In the genomic region with DNA sequence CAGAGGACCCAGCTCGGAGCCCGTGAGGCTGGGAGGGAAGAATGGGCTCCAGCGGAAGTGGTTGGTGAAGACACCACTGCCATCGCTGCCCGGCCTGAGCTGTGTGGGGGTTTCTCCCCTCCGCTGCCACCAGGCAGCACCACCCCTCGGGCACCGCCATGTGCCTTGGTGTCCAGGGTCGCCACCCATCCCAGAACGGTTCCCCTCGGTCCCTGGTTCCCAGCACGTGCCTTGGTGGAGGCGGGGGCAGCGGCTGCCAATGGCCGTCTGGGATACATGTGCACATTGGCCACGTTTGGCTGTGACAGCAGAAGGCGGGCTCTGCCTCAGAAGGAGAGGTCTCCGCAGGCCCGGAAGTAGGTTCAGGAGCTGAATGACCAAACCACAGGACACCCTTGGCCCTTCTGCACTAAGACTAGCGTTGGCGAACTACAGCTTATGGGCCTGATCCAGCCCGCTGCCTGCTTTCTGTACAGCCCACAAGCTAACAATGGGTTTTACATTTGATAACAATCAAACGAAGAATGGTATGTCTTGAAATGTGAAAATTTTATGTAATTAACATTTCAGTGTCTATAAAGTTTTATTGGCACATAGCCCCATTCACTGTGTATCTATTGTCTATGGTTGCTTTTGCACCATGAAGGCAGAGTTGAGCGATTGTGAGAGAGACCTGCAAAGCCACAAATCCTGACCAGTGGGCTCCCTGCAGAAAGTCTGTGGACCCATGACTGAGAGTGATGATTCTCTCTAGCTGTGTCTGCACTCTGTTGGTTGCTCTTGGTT, we compare ENCODE assay signal across 16 cellular contexts.
DNase-seq lines count a peak whose midpoint lies in the region; ATAC-seq, FAIRE-seq and TF ChIP-seq lines count a peak whose summit lies in the region.
"Had no signal": no experiment of that assay in that cellular context is flagged by ENCODE, and none has a peak within 500 bp of the region (broad histone marks: within the 10 kb centered on the region; RNA-seq: fewer than 3 reads in every experiment).

No MANE protein-coding gene starts in this region.

- DNase-seq in Right ventricle myocardium superior (peak; percentile 34), cardiac septum (ENCODE audit: low spot score) (no peak), K562 (ENCODE audit: extremely low read depth in 1 of 4, low spot score in 3 of 4) (peak in 2 of 4 experiments; percentile 32 to 35), osteoblast (ENCODE audit: insufficient read length, low spot score, missing footprints) (peak; percentile 48), smooth muscle cell (lab: John Stamatoyannopoulos, UW; ENCODE audit: unreplicated experiment) (no peak), SK-N-DZ (ENCODE audit: low spot score) (no peak), hippocampal formation (lab: John Stamatoyannopoulos, UW) (no peak)
- DNase-seq: AML-193; CD4-positive, alpha-beta memory T cell; DMS153; DMS79; GDM1; GOT3; H9 had no signal

- CTCF ChIA-PET in K562 (lab: Yijun Ruan, JAX; ENCODE audit: low intra/inter-chr PET ratio) = no interaction called here

- H3K9me1 ChIP-seq in K562 (ENCODE audit: control insufficient read depth, insufficient read depth, low read length) = no peaks in the 10 kb centered on the region

- TF ChIP-seq POLR2A in K562 (conservative IDR thresholded peaks at IDR 0.05) = no peak

- TF ChIP-seq RAD21 in K562 (CRISPR knock-in tag; conservative IDR thresholded peaks at IDR 0.05 in 1 of 2, IDR thresholded peaks at IDR 0.05 in 1 of 2) = no peak

- H3K27me3 ChIP-seq in K562 (ENCODE audit: control insufficient read depth in 2 of 2, insufficient read depth in 2 of 2, low read length in 2 of 2) (peaks cover 34 to 65% of the 10 kb centered on the region in 2 experiments; a peak in 4 of 5 replicates), osteoblast (ENCODE audit: insufficient read depth, low read length) (peaks cover 27% of the 10 kb centered on the region), smooth muscle cell (ENCODE audit: low read depth) (no peaks in the 10 kb centered on the region)

- peaks cover 7% of the 10 kb centered on the region; the same call in 1 of the 2 replicates for H3K9me3 ChIP-seq in K562 (replicated peaks; ENCODE audit: control insufficient read depth, insufficient read depth, low read depth, low read length)
- peaks cover 9% of the 10 kb centered on the region for H3K9me3 ChIP-seq in osteoblast (ENCODE audit: low read depth, low read length)
- H3K9me3 ChIP-seq in smooth muscle cell (replicated peaks; ENCODE audit: low read depth) = no peaks in the 10 kb centered on the region

- H3K36me3 ChIP-seq in K562 (ENCODE audit: control insufficient read depth, insufficient read depth, low read length) (no peaks in the 10 kb centered on the region), osteoblast (ENCODE audit: insufficient read depth, low read length) (no peaks in the 10 kb centered on the region), smooth muscle cell (ENCODE audit: low read depth) (no peaks in the 10 kb centered on the region)

- ATAC-seq in Right ventricle myocardium superior (ENCODE audit: poor library complexity) (no peak), K562 (peak; percentile 43; the same call in 2 of the 3 replicates)
- ATAC-seq: A549 had no signal

- H3K4me2 ChIP-seq in K562 (ENCODE audit: insufficient read depth, low read length) = peak overlapping the region; percentile 30; the same call in 1 of the 2 replicates
- H3K4me2 ChIP-seq in osteoblast (ENCODE audit: insufficient read depth, low read length) = no peak overlapping the region
- H3K4me2 ChIP-seq in smooth muscle cell = no peak overlapping the region
- H3K4me2 ChIP-seq: A549 had no signal

- H3K9ac ChIP-seq in K562 (ENCODE audit: insufficient read depth in 1 of 2, low read depth in 2 of 2, low read length in 2 of 2) = peak overlapping the region in 1 of 2 experiments; percentile 43; a peak in 1 of 4 replicates
- no peak overlapping the region for H3K9ac ChIP-seq in smooth muscle cell (ENCODE audit: low read depth)

- H3K4me3 ChIP-seq in K562 (no peak overlapping the region), osteoblast (ENCODE audit: insufficient read depth, low read length) (no peak overlapping the region), smooth muscle cell (no peak overlapping the region)
- H3K4me3 ChIP-seq: A549 had no signal

- no peaks in the 10 kb centered on the region for H3F3A ChIP-seq in smooth muscle cell (ENCODE audit: low read depth)

- in situ Hi-C loops in K562 (cut with MboI) = no loop called here

- TF ChIP-seq CTCF in K562 (IDR thresholded peaks at IDR 0.05 in 2 of 3, conservative IDR thresholded peaks at IDR 0.05 in 1 of 3; ENCODE audit: insufficient read depth in 2 of 3, low read depth in 1 of 3, low read length in 3 of 3) = no peak
- no peak for TF ChIP-seq CTCF in osteoblast (IDR thresholded peaks at IDR 0.05; ENCODE audit: extremely low read depth, low read depth, low read length)
- TF ChIP-seq CTCF in smooth muscle cell (IDR thresholded peaks at IDR 0.05; ENCODE audit: borderline replicate concordance, insufficient read depth, poor library complexity, severe bottlenecking) = no peak

- H3K79me2 ChIP-seq in K562 (ENCODE audit: control insufficient read depth, insufficient read depth, low read length) = no peaks in the 10 kb centered on the region
- no peaks in the 10 kb centered on the region for H3K79me2 ChIP-seq in osteoblast (ENCODE audit: insufficient read depth, low read length)
- no peaks in the 10 kb centered on the region for H3K79me2 ChIP-seq in smooth muscle cell (ENCODE audit: low read depth)

- peaks cover 0 to 12% of the 10 kb centered on the region in 2 experiments; a peak in 3 of 5 replicates for H3K4me1 ChIP-seq in K562 (replicated peaks in 1 of 2; ENCODE audit: control insufficient read depth in 2 of 2, insufficient read depth in 2 of 2, low read length in 2 of 2)
- peaks cover 6% of the 10 kb centered on the region for H3K4me1 ChIP-seq in osteoblast (ENCODE audit: insufficient read depth, low read length)
- no peaks in the 10 kb centered on the region for H3K4me1 ChIP-seq in smooth muscle cell (ENCODE audit: low read depth)
- H3K4me1 ChIP-seq: A549 had no signal

- no TSS peak for BruUV-seq in K562 (replicated peaks; lab: Mats Ljungman, UMichigan)

- 19% methylated on average over 24 of the region's 24 CpGs for WGBS in K562 (ENCODE audit: insufficient coverage, low coverage, missing lambda C conversion rate)
- 90% methylated on average over 24 of the region's 24 CpGs for WGBS in smooth muscle cell (ENCODE audit: low lambda C conversion rate)

- TF ChIP-seq EP300 in K562 (IDR thresholded peaks at IDR 0.05; ENCODE audit: low read length) = no peak

- no peak overlapping the region for H3K27ac ChIP-seq in K562 (ENCODE audit: extremely low read depth, low read depth, low read length)
- H3K27ac ChIP-seq in osteoblast (ENCODE audit: low read depth, low read length) = no peak overlapping the region
- H3K27ac ChIP-seq in smooth muscle cell (ENCODE audit: low read depth) = no peak overlapping the region
- H3K27ac ChIP-seq: 22Rv1, A549 had no signal

- POLR2A ChIA-PET in K562 (lab: Yijun Ruan, JAX) = interaction anchor here (0.9 to 1.1 kb wide), 2 partner anchors 10 to 46 kb away, joined by 4 read pairs; no protein-coding TSS in a partner anchor

- H4K20me1 ChIP-seq in K562 (replicated peaks; ENCODE audit: control insufficient read depth, insufficient read depth, low read length) (no peaks in the 10 kb centered on the region), osteoblast (ENCODE audit: insufficient read depth, low read length) (no peaks in the 10 kb centered on the region), smooth muscle cell (ENCODE audit: low read depth) (no peaks in the 10 kb centered on the region)

- peak overlapping the region; percentile 29 for H2AFZ ChIP-seq in K562 (ENCODE audit: low read depth, low read length)
- H2AFZ ChIP-seq in osteoblast (ENCODE audit: low read length) = no peak overlapping the region
- no peak overlapping the region for H2AFZ ChIP-seq in smooth muscle cell (ENCODE audit: low read depth)

- FAIRE-seq in K562 (lab: Jason Lieb, UNC) = no peak
- FAIRE-seq: A549 had no signal

- intact Hi-C loops in Right ventricle myocardium superior (cut with DNase I) (no loop called here), cardiac septum (cut with DNase I) (no loop called here), K562 (cut with micrococcal nuclease) (no loop called here)

TF ChIP-seq in K562, 482 proteins besides CTCF, POLR2A, EP300 and RAD21 (continues in another document):
- no peak for TF ChIP-seq MTA3 (IDR thresholded peaks at IDR 0.05; ENCODE audit: borderline replicate concordance)
- no peak for TF ChIP-seq THRA (IDR thresholded peaks at IDR 0.05)
- no peak for TF ChIP-seq TCF7 (IDR thresholded peaks at IDR 0.05; ENCODE audit: borderline replicate concordance)
- TF ChIP-seq ARID3A (IDR thresholded peaks at IDR 0.05; ENCODE audit: borderline replicate concordance, low read depth, low read length) = no peak
- TF ChIP-seq ZNF134 (CRISPR knock-in tag; conservative IDR thresholded peaks at IDR 0.05) = no peak
- TF ChIP-seq NR2C1 (IDR thresholded peaks at IDR 0.05) = no peak
- TF ChIP-seq NR2C1 (tag; IDR thresholded peaks at IDR 0.05) = no peak

Comparison
In these comparisons a context has a peak if more than half of its experiments do, and no peak if none do; other contexts are left out.
1. DNase-seq: peak in Right ventricle myocardium superior (single experiment) and osteoblast (single experiment); none in cardiac septum (single experiment), smooth muscle cell (single experiment), SK-N-DZ (single experiment) and hippocampal formation (0 of 2).